9 cellular contexts compared by ENCODE assay signal in genomic region chrX:74225111-74225510, GRCh38.
"Had no signal": no experiment of that assay in that cellular context is flagged by ENCODE, and none has a peak within 500 bp of the region (broad histone marks: within the 10 kb centered on the region; RNA-seq: fewer than 3 reads in every experiment).

No MANE protein-coding gene starts in this region.

- ATAC-seq: GM23338 had no signal

- FAIRE-seq: H1, H54, HTR-8/SVneo had no signal

- H3K27ac Mint-ChIP-seq: GM23338, H9, IgD-negative memory B cell had no signal

- H3K4me2 ChIP-seq: GM23338, KMS-11 had no signal

- H3K27me3 Mint-ChIP-seq: IgD-negative memory B cell had no signal

- H3K9ac ChIP-seq: KMS-11 had no signal

- H3K36me3 Mint-ChIP-seq: IgD-negative memory B cell had no signal

- H3K9me3 Mint-ChIP-seq: GM23338, IgD-negative memory B cell had no signal

- H3K27ac ChIP-seq: KMS-11 had no signal

- H2AFZ ChIP-seq: GM23338 had no signal

- H3K4me3 Mint-ChIP-seq: GM23338, H9, IgD-negative memory B cell had no signal

- DNase-seq: H9, HCEC 1CT, KBM-7 had no signal

- H3K4me3 ChIP-seq: GM23338 had no signal
